Comparison of ENCODE assay signal across 1 cellular context in the genomic region with DNA sequence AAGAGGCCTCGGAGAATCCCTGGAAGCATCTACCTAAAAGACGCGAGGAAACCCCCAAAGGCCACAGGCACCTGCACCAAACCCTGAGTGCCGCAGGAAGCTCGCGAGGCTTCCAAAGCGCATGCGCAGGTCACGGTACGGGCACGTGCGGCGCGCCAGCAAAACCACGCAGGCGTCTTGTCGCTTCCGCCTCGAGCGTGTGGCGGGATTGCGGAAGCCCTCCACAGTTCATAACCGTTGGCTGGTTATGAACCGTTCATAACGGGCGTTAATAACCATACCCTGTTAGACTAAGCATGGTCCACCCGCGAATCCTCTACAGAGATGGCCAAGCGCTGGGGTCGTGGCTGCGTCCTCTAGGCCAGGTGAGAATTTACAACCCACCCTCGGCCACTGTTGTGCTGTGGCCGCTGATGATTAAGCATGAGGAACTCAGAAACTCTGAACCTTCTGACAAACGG.
TF ChIP-seq lines count a peak whose summit lies in the region.

No MANE protein-coding gene starts in this region.

TF ChIP-seq in GM12878, 131 proteins besides CTCF, POLR2A, EP300 and RAD21 (continued from another document and continues in another):
- TF ChIP-seq, protein P1, sequence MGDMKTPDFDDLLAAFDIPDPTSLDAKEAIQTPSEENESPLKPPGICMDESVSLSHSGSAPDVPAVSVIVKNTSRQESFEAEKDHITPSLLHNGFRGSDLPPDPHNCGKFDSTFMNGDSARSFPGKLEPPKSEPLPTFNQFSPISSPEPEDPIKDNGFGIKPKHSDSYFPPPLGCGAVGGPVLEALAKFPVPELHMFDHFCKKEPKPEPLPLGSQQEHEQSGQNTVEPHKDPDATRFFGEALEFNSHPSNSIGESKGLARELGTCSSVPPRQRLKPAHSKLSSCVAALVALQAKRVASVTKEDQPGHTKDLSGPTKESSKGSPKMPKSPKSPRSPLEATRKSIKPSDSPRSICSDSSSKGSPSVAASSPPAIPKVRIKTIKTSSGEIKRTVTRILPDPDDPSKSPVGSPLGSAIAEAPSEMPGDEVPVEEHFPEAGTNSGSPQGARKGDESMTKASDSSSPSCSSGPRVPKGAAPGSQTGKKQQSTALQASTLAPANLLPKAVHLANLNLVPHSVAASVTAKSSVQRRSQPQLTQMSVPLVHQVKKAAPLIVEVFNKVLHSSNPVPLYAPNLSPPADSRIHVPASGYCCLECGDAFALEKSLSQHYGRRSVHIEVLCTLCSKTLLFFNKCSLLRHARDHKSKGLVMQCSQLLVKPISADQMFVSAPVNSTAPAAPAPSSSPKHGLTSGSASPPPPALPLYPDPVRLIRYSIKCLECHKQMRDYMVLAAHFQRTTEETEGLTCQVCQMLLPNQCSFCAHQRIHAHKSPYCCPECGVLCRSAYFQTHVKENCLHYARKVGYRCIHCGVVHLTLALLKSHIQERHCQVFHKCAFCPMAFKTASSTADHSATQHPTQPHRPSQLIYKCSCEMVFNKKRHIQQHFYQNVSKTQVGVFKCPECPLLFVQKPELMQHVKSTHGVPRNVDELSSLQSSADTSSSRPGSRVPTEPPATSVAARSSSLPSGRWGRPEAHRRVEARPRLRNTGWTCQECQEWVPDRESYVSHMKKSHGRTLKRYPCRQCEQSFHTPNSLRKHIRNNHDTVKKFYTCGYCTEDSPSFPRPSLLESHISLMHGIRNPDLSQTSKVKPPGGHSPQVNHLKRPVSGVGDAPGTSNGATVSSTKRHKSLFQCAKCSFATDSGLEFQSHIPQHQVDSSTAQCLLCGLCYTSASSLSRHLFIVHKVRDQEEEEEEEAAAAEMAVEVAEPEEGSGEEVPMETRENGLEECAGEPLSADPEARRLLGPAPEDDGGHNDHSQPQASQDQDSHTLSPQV (IDR thresholded peaks at IDR 0.05), result peak; percentile 66; the same call in 1 of the 2 replicates
- TF ChIP-seq SUPT20H (IDR thresholded peaks at IDR 0.05; ENCODE audit: borderline replicate concordance, control insufficient read depth, low read depth, low read length), result no peak
- no peak for TF ChIP-seq CEBPB (IDR thresholded peaks at IDR 0.05; ENCODE audit: borderline replicate concordance in 1 of 2, low read depth in 2 of 2, low read length in 2 of 2)
- TF ChIP-seq, protein P2, sequence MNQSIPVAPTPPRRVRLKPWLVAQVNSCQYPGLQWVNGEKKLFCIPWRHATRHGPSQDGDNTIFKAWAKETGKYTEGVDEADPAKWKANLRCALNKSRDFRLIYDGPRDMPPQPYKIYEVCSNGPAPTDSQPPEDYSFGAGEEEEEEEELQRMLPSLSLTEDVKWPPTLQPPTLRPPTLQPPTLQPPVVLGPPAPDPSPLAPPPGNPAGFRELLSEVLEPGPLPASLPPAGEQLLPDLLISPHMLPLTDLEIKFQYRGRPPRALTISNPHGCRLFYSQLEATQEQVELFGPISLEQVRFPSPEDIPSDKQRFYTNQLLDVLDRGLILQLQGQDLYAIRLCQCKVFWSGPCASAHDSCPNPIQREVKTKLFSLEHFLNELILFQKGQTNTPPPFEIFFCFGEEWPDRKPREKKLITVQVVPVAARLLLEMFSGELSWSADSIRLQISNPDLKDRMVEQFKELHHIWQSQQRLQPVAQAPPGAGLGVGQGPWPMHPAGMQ (IDR thresholded peaks at IDR 0.05; ENCODE audit: borderline replicate concordance), result no peak
- TF ChIP-seq JUND (IDR thresholded peaks at IDR 0.05; ENCODE audit: low read depth, low read length), result no peak
- TF ChIP-seq ZBED1 (IDR thresholded peaks at IDR 0.05; ENCODE audit: borderline replicate concordance), result no peak
- peak; percentile 100 for TF ChIP-seq BHLHE40 (IDR thresholded peaks at IDR 0.05; ENCODE audit: borderline replicate concordance in 1 of 2, low read depth in 2 of 2, low read length in 1 of 2)
- TF ChIP-seq ASH2L (IDR thresholded peaks at IDR 0.05; ENCODE audit: borderline replicate concordance, low read depth), result no peak
- TF ChIP-seq, protein P3, sequence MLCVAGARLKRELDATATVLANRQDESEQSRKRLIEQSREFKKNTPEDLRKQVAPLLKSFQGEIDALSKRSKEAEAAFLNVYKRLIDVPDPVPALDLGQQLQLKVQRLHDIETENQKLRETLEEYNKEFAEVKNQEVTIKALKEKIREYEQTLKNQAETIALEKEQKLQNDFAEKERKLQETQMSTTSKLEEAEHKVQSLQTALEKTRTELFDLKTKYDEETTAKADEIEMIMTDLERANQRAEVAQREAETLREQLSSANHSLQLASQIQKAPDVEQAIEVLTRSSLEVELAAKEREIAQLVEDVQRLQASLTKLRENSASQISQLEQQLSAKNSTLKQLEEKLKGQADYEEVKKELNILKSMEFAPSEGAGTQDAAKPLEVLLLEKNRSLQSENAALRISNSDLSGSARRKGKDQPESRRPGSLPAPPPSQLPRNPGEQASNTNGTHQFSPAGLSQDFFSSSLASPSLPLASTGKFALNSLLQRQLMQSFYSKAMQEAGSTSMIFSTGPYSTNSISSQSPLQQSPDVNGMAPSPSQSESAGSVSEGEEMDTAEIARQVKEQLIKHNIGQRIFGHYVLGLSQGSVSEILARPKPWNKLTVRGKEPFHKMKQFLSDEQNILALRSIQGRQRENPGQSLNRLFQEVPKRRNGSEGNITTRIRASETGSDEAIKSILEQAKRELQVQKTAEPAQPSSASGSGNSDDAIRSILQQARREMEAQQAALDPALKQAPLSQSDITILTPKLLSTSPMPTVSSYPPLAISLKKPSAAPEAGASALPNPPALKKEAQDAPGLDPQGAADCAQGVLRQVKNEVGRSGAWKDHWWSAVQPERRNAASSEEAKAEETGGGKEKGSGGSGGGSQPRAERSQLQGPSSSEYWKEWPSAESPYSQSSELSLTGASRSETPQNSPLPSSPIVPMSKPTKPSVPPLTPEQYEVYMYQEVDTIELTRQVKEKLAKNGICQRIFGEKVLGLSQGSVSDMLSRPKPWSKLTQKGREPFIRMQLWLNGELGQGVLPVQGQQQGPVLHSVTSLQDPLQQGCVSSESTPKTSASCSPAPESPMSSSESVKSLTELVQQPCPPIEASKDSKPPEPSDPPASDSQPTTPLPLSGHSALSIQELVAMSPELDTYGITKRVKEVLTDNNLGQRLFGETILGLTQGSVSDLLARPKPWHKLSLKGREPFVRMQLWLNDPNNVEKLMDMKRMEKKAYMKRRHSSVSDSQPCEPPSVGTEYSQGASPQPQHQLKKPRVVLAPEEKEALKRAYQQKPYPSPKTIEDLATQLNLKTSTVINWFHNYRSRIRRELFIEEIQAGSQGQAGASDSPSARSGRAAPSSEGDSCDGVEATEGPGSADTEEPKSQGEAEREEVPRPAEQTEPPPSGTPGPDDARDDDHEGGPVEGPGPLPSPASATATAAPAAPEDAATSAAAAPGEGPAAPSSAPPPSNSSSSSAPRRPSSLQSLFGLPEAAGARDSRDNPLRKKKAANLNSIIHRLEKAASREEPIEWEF (IDR thresholded peaks at IDR 0.05; ENCODE audit: insufficient replicate concordance, low read depth, low read length), result no peak
- TF ChIP-seq ZNF217 (IDR thresholded peaks at IDR 0.05), result no peak
- TF ChIP-seq SIX5 (IDR thresholded peaks at IDR 0.05; ENCODE audit: low read depth, low read length, severe bottlenecking), result no peak
- peak; percentile 82 for TF ChIP-seq POLR2AphosphoS5 (IDR thresholded peaks at IDR 0.05; ENCODE audit: low read length)
- TF ChIP-seq, protein P4, sequence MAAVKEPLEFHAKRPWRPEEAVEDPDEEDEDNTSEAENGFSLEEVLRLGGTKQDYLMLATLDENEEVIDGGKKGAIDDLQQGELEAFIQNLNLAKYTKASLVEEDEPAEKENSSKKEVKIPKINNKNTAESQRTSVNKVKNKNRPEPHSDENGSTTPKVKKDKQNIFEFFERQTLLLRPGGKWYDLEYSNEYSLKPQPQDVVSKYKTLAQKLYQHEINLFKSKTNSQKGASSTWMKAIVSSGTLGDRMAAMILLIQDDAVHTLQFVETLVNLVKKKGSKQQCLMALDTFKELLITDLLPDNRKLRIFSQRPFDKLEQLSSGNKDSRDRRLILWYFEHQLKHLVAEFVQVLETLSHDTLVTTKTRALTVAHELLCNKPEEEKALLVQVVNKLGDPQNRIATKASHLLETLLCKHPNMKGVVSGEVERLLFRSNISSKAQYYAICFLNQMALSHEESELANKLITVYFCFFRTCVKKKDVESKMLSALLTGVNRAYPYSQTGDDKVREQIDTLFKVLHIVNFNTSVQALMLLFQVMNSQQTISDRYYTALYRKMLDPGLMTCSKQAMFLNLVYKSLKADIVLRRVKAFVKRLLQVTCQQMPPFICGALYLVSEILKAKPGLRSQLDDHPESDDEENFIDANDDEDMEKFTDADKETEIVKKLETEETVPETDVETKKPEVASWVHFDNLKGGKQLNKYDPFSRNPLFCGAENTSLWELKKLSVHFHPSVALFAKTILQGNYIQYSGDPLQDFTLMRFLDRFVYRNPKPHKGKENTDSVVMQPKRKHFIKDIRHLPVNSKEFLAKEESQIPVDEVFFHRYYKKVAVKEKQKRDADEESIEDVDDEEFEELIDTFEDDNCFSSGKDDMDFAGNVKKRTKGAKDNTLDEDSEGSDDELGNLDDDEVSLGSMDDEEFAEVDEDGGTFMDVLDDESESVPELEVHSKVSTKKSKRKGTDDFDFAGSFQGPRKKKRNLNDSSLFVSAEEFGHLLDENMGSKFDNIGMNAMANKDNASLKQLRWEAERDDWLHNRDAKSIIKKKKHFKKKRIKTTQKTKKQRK (IDR thresholded peaks at IDR 0.05; ENCODE audit: low read depth, low read length), result no peak
- TF ChIP-seq, protein P5, sequence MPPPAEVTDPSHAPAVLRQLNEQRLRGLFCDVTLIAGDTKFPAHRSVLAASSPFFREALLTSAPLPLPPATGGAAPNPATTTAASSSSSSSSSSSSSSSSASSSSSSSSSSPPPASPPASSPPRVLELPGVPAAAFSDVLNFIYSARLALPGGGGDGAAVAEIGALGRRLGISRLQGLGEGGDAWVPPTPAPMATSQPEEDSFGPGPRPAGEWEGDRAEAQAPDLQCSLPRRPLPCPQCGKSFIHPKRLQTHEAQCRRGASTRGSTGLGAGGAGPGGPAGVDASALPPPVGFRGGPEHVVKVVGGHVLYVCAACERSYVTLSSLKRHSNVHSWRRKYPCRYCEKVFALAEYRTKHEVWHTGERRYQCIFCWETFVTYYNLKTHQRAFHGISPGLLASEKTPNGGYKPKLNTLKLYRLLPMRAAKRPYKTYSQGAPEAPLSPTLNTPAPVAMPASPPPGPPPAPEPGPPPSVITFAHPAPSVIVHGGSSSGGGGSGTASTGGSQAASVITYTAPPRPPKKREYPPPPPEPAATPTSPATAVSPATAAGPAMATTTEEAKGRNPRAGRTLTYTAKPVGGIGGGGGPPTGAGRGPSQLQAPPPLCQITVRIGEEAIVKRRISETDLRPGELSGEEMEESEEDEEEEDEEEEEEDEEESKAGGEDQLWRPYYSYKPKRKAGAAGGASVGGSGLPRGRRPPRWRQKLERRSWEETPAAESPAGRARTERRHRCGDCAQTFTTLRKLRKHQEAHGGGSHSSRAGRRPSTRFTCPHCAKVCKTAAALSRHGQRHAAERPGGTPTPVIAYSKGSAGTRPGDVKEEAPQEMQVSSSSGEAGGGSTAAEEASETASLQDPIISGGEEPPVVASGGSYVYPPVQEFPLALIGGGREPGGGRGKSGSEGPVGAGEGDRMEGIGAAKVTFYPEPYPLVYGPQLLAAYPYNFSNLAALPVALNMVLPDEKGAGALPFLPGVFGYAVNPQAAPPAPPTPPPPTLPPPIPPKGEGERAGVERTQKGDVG (CRISPR knock-in tag; IDR thresholded peaks at IDR 0.05), result peak; percentile 45; the same call in 1 of the 2 replicates
- TF ChIP-seq, protein P6, sequence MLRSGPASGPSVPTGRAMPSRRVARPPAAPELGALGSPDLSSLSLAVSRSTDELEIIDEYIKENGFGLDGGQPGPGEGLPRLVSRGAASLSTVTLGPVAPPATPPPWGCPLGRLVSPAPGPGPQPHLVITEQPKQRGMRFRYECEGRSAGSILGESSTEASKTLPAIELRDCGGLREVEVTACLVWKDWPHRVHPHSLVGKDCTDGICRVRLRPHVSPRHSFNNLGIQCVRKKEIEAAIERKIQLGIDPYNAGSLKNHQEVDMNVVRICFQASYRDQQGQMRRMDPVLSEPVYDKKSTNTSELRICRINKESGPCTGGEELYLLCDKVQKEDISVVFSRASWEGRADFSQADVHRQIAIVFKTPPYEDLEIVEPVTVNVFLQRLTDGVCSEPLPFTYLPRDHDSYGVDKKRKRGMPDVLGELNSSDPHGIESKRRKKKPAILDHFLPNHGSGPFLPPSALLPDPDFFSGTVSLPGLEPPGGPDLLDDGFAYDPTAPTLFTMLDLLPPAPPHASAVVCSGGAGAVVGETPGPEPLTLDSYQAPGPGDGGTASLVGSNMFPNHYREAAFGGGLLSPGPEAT (IDR thresholded peaks at IDR 0.05; ENCODE audit: low read depth), result peak; percentile 63; the same call in 1 of the 2 replicates
- TF ChIP-seq BACH1 (IDR thresholded peaks at IDR 0.05; ENCODE audit: borderline replicate concordance), result no peak
- TF ChIP-seq ATF7 (IDR thresholded peaks at IDR 0.05; ENCODE audit: low read depth), result 0 out of 2 replicates have a peak, but pooled peaks have one; percentile 9
- TF ChIP-seq ZNF24 (IDR thresholded peaks at IDR 0.05), result no peak
- TF ChIP-seq KAT2A (conservative IDR thresholded peaks at IDR 0.05; ENCODE audit: control insufficient read depth, low read depth, low read length), result no peak
- no peak for TF ChIP-seq TAF1 (IDR thresholded peaks at IDR 0.05; ENCODE audit: borderline replicate concordance, low read depth, low read length)
- TF ChIP-seq BCL11A (IDR thresholded peaks at IDR 0.05; ENCODE audit: low read depth, low read length), result no peak
- TF ChIP-seq ESRRA (IDR thresholded peaks at IDR 0.05; ENCODE audit: low read length), result no peak
- TF ChIP-seq PAX5 (IDR thresholded peaks at IDR 0.05; ENCODE audit: borderline replicate concordance, low read depth, low read length), result peak; percentile 74; the same call in 1 of the 2 replicates
- peak; percentile 52; the same call in 1 of the 2 replicates for TF ChIP-seq RB1 (IDR thresholded peaks at IDR 0.05; ENCODE audit: borderline replicate concordance)
- 0 out of 2 replicates have a peak, but pooled peaks have one; percentile 23 for TF ChIP-seq FOXK2 (IDR thresholded peaks at IDR 0.05)
- TF ChIP-seq, protein P7, sequence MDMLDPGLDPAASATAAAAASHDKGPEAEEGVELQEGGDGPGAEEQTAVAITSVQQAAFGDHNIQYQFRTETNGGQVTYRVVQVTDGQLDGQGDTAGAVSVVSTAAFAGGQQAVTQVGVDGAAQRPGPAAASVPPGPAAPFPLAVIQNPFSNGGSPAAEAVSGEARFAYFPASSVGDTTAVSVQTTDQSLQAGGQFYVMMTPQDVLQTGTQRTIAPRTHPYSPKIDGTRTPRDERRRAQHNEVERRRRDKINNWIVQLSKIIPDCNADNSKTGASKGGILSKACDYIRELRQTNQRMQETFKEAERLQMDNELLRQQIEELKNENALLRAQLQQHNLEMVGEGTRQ (IDR thresholded peaks at IDR 0.05; ENCODE audit: borderline replicate concordance, low read depth, low read length), result peak; percentile 77
- TF ChIP-seq HDAC6 (IDR thresholded peaks at IDR 0.05; ENCODE audit: unreplicated experiment), result no peak
- TF ChIP-seq, protein P8, sequence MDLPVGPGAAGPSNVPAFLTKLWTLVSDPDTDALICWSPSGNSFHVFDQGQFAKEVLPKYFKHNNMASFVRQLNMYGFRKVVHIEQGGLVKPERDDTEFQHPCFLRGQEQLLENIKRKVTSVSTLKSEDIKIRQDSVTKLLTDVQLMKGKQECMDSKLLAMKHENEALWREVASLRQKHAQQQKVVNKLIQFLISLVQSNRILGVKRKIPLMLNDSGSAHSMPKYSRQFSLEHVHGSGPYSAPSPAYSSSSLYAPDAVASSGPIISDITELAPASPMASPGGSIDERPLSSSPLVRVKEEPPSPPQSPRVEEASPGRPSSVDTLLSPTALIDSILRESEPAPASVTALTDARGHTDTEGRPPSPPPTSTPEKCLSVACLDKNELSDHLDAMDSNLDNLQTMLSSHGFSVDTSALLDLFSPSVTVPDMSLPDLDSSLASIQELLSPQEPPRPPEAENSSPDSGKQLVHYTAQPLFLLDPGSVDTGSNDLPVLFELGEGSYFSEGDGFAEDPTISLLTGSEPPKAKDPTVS (IDR thresholded peaks at IDR 0.05; ENCODE audit: low read depth, low read length), result no peak
- no peak for TF ChIP-seq EGR1 (IDR thresholded peaks at IDR 0.05; ENCODE audit: borderline replicate concordance in 1 of 2, low read depth in 2 of 2, low read length in 2 of 2)
- no peak for TF ChIP-seq SRF (IDR thresholded peaks at IDR 0.05; ENCODE audit: low read depth in 2 of 2, low read length in 2 of 2)
